1 cellular context compared by ENCODE assay signal in genomic region chr16:14088155-14088753, GRCh38.
TF ChIP-seq lines count a peak whose summit lies in the region.

No MANE protein-coding gene starts in this region.

TF ChIP-seq in HEK293, 187 proteins besides CTCF, POLR2A, EP300 and RAD21 (continued from another document and continues in another):
- TF ChIP-seq ZNF518A (tag by site-specific recombination; conservative IDR thresholded peaks at IDR 0.05; ENCODE audit: low read depth) = peak; percentile 1; the same call in 1 of the 2 replicates
- no peak for TF ChIP-seq HOXA7 (CRISPR knock-in tag; IDR thresholded peaks at IDR 0.05; ENCODE audit: borderline replicate concordance)
- 0 out of 2 replicates have a peak, but pooled peaks have one; percentile 19 for TF ChIP-seq ZNF391 (tag by site-specific recombination; IDR thresholded peaks at IDR 0.05; ENCODE audit: borderline replicate concordance, low read depth)
- peak; percentile 48 for TF ChIP-seq ZBTB8A (tag by site-specific recombination; IDR thresholded peaks at IDR 0.05)
- peak; percentile 88; the same call in 1 of the 2 replicates for TF ChIP-seq ZEB2 (tag by site-specific recombination; IDR thresholded peaks at IDR 0.05)
- TF ChIP-seq ZSCAN4 (tag by site-specific recombination; IDR thresholded peaks at IDR 0.05) = peak; percentile 54; the same call in 1 of the 2 replicates
- no peak for TF ChIP-seq PRDM2 (tag by site-specific recombination; IDR thresholded peaks at IDR 0.05; ENCODE audit: borderline replicate concordance)
- TF ChIP-seq ZNF548 (tag by site-specific recombination; IDR thresholded peaks at IDR 0.05) = no peak
- TF ChIP-seq ZNF488 (tag by site-specific recombination; IDR thresholded peaks at IDR 0.05) = no peak
- 0 out of 2 replicates have a peak, but pooled peaks have one; percentile 35 for TF ChIP-seq ZXDB (tag by site-specific recombination; IDR thresholded peaks at IDR 0.05)
- no peak for TF ChIP-seq ZNF341 (tag by site-specific recombination; IDR thresholded peaks at IDR 0.05; ENCODE audit: low read depth)
- no peak for TF ChIP-seq ZNF157 (tag by site-specific recombination; IDR thresholded peaks at IDR 0.05)
- TF ChIP-seq BCL11A (tag by site-specific recombination; IDR thresholded peaks at IDR 0.05; ENCODE audit: low read depth) = no peak
- peak; percentile 39; the same call in 1 of the 2 replicates for TF ChIP-seq INSM2 (tag by site-specific recombination; IDR thresholded peaks at IDR 0.05)
- TF ChIP-seq MEIS1 (CRISPR knock-in tag; IDR thresholded peaks at IDR 0.05; ENCODE audit: borderline replicate concordance) = no peak
- peak; percentile 75 for TF ChIP-seq PRDM1 (tag by site-specific recombination; IDR thresholded peaks at IDR 0.05)
- TF ChIP-seq ZNF558 (tag by site-specific recombination; IDR thresholded peaks at IDR 0.05) = peak; percentile 53; the same call in 1 of the 2 replicates
- no peak for TF ChIP-seq ZNF777 (tag by site-specific recombination; IDR thresholded peaks at IDR 0.05; ENCODE audit: borderline replicate concordance)
- peak; percentile 56; the same call in 1 of the 2 replicates for TF ChIP-seq IKZF3 (tag by site-specific recombination; IDR thresholded peaks at IDR 0.05)
- TF ChIP-seq ZNF513 (tag by site-specific recombination; IDR thresholded peaks at IDR 0.05) = peak; percentile 68; the same call in 1 of the 2 replicates
- TF ChIP-seq ZNF621 (tag by site-specific recombination; IDR thresholded peaks at IDR 0.05) = no peak
- peak; percentile 93 for TF ChIP-seq ATF2 (tag by site-specific recombination; IDR thresholded peaks at IDR 0.05; ENCODE audit: low read depth)
- TF ChIP-seq ZNF324 (tag by site-specific recombination; IDR thresholded peaks at IDR 0.05) = peak; percentile 83; the same call in 1 of the 2 replicates
- no peak for TF ChIP-seq ZFHX2 (tag by site-specific recombination; conservative IDR thresholded peaks at IDR 0.05)
- TF ChIP-seq ZNF610 (tag by site-specific recombination; IDR thresholded peaks at IDR 0.05; ENCODE audit: borderline replicate concordance) = no peak
- no peak for TF ChIP-seq ZNF202 (tag by site-specific recombination; IDR thresholded peaks at IDR 0.05; ENCODE audit: borderline replicate concordance)
- TF ChIP-seq GLIS1 (tag by site-specific recombination; IDR thresholded peaks at IDR 0.05) = no peak
- no peak for TF ChIP-seq ZBTB11 (tag by site-specific recombination; conservative IDR thresholded peaks at IDR 0.05; ENCODE audit: low read depth)
